ENCODE assay signal across 8 cellular contexts in genomic region chr11:133134561-133135173, GRCh38.
DNase-seq lines count a peak whose midpoint lies in the region; ATAC-seq and TF ChIP-seq lines count a peak whose summit lies in the region.

No MANE protein-coding gene starts in this region.

- peaks cover 38% of the 10 kb centered on the region for H3K27me3 Mint-ChIP-seq in progenitor cell of endocrine pancreas

- TF ChIP-seq CTCF in progenitor cell of endocrine pancreas (IDR thresholded peaks at IDR 0.05; ENCODE audit: unreplicated experiment), result peak; percentile 93

- H3K4me1 Mint-ChIP-seq in progenitor cell of endocrine pancreas (ENCODE audit: low read depth), result no peaks in the 10 kb centered on the region

- H3K9me3 Mint-ChIP-seq in progenitor cell of endocrine pancreas (ENCODE audit: low read depth), result peaks cover 3% of the 10 kb centered on the region

- ATAC-seq in GM19328 (IDR thresholded peaks at IDR 0.05; ENCODE audit: unreplicated experiment), result peak; percentile 95
- peak; percentile 95 for ATAC-seq in HG03175 (IDR thresholded peaks at IDR 0.05; ENCODE audit: unreplicated experiment)

- no peak overlapping the region for H3K4me3 Mint-ChIP-seq in progenitor cell of endocrine pancreas (ENCODE audit: low read depth)

- DNase-seq in DMS153 (lab: John Stamatoyannopoulos, UW) (peak; percentile 63), NCI-H345 (lab: John Stamatoyannopoulos, UW) (peak; percentile 61), activated T-cell treated with anti-CD3 and anti-CD28 coated beads for 48 hours (ENCODE audit: low read depth) (peak; percentile 29), globus pallidus (ENCODE audit: low spot score) (peak; percentile 59), progenitor cell of endocrine pancreas (ENCODE audit: low spot score, unreplicated experiment) (peak; percentile 55), NCI-H226 (no peak)

- no peaks in the 10 kb centered on the region for H3K36me3 Mint-ChIP-seq in progenitor cell of endocrine pancreas (ENCODE audit: insufficient read depth)

- H3K27ac Mint-ChIP-seq in progenitor cell of endocrine pancreas, result no peak overlapping the region
